Comparison of ENCODE assay signal across 1 cellular context in the genomic region with DNA sequence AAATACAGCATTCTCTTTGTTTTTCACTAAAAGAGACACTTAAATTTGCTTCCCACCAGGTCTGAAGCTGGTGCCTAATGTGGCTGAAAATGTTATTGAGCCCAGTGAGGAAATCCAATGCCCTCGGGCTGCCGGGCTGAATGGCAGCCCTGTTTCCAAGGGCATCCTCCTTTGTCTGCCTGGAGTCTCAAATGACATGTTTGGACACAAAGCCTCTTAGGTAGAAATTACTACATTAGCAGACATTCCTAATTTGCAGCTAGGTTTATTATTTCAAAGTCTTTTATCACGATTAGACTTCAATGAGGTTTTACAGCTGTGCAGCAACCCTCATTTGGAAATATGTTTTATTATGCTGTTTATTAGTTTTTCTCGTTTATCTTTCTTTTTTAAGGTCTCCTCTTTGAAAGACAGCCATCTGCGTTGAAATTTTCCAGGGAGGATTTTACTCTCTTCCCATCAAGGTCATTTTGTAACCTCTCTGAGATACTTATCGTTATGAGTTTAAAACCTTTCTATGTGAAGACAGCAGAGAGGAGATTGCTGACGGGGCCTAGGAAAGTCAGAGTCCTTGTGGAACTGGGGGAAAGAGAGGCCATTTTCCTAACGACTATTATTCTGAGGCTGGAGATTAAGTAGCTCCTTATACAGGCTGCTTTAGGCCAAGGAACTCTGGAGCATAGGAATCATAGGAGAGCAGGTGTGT.
TF ChIP-seq lines count a peak whose summit lies in the region.

No MANE protein-coding gene starts in this region.

TF ChIP-seq in HepG2, 621 proteins besides CTCF, POLR2A, EP300 and RAD21 (continued from another document):
- TF ChIP-seq, protein P1, sequence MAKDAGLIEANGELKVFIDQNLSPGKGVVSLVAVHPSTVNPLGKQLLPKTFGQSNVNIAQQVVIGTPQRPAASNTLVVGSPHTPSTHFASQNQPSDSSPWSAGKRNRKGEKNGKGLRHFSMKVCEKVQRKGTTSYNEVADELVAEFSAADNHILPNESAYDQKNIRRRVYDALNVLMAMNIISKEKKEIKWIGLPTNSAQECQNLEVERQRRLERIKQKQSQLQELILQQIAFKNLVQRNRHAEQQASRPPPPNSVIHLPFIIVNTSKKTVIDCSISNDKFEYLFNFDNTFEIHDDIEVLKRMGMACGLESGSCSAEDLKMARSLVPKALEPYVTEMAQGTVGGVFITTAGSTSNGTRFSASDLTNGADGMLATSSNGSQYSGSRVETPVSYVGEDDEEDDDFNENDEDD (CRISPR knock-in tag; IDR thresholded peaks at IDR 0.05; ENCODE audit: borderline replicate concordance), result no peak
- TF ChIP-seq ZNF747 (CRISPR knock-in tag; IDR thresholded peaks at IDR 0.05; ENCODE audit: borderline replicate concordance) (no peak), TBX3 (IDR thresholded peaks at IDR 0.05; ENCODE audit: borderline replicate concordance) (no peak), KDM1A (CRISPR knock-in tag; IDR thresholded peaks at IDR 0.05) (no peak), RCOR2 (CRISPR knock-in tag; IDR thresholded peaks at IDR 0.05) (no peak), ARNTL (CRISPR knock-in tag; IDR thresholded peaks at IDR 0.05) (no peak), CAMTA2 (CRISPR knock-in tag; IDR thresholded peaks at IDR 0.05; ENCODE audit: borderline replicate concordance) (no peak), ZNF3 (CRISPR knock-in tag; IDR thresholded peaks at IDR 0.05) (no peak), TBL1XR1 (IDR thresholded peaks at IDR 0.05; ENCODE audit: borderline replicate concordance, low read length, partially characterized antibody) (no peak), SALL1 (CRISPR knock-in tag; IDR thresholded peaks at IDR 0.05) (no peak)
- TF ChIP-seq, protein P2, sequence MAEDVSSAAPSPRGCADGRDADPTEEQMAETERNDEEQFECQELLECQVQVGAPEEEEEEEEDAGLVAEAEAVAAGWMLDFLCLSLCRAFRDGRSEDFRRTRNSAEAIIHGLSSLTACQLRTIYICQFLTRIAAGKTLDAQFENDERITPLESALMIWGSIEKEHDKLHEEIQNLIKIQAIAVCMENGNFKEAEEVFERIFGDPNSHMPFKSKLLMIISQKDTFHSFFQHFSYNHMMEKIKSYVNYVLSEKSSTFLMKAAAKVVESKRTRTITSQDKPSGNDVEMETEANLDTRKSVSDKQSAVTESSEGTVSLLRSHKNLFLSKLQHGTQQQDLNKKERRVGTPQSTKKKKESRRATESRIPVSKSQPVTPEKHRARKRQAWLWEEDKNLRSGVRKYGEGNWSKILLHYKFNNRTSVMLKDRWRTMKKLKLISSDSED (CRISPR knock-in tag; IDR thresholded peaks at IDR 0.05), result no peak
- TF ChIP-seq, protein P3, sequence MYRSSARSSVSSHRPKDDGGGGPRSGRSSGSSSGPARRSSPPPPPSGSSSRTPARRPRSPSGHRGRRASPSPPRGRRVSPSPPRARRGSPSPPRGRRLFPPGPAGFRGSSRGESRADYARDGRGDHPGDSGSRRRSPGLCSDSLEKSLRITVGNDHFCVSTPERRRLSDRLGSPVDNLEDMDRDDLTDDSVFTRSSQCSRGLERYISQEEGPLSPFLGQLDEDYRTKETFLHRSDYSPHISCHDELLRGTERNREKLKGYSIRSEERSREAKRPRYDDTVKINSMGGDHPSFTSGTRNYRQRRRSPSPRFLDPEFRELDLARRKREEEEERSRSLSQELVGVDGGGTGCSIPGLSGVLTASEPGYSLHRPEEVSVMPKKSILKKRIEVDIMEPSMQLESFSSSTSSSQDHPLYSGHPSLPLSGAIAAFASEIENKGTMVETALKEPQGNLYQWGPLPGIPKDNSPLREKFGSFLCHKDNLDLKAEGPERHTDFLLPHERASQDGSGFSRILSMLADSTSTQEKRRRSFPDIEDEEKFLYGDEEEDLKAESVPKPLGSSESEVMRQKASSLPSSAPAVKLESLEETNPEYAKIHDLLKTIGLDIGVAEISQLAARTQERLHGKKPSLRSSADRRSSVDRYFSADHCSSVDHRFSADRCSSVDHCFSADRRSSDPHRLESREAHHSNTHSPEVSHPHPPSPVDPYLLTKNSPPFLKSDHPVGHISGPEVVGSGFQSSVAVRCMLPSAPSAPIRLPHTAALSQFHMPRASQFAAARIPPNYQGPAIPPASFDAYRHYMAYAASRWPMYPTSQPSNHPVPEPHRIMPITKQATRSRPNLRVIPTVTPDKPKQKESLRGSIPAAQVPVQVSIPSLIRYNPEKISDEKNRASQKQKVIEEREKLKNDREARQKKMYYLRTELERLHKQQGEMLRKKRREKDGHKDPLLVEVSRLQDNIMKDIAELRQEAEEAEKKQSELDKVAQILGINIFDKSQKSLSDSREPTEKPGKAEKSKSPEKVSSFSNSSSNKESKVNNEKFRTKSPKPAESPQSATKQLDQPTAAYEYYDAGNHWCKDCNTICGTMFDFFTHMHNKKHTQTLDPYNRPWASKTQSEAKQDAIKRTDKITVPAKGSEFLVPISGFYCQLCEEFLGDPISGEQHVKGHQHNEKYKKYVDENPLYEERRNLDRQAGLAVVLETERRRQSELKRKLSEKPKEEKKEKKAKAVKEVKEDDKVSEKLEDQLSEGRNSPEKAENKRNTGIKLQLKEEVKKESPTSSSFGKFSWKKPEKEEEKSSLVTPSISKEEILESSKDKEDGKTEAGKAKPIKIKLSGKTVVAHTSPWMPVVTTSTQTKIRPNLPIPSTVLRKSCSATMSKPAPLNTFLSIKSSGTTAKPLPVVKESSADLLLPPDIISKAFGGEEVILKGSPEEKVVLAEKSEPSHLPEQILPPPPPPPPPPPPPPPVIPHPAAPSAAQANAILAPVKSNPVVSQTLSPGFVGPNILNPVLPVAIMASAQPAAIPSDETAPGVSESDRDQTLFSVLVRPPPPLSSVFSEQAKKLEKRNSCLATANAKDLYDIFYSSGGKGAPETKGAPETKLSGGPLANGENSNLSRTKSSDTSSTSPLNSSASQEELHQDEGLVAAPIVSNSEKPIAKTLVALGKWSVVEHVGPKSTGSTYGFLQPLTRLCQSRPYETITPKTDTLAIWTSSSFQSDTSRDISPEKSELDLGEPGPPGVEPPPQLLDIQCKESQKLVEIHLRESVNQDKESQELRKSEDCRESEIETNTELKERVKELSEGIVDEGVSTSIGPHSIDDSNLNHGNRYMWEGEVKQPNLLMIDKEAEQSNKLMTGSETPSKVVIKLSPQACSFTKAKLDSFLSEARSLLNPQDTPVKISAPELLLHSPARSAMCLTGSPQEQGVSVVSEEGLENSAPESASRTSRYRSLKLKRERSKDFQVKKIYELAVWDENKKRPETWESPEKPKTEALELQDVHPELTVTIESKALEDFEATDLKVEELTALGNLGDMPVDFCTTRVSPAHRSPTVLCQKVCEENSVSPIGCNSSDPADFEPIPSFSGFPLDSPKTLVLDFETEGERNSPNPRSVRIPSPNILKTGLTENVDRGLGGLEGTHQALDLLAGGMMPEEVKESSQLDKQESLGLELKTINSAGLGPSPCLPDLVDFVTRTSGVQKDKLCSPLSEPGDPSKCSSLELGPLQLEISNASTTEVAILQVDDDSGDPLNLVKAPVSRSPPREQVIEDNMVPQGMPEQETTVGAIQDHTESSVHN (CRISPR knock-in tag; IDR thresholded peaks at IDR 0.05), result no peak
- TF ChIP-seq, protein P4, sequence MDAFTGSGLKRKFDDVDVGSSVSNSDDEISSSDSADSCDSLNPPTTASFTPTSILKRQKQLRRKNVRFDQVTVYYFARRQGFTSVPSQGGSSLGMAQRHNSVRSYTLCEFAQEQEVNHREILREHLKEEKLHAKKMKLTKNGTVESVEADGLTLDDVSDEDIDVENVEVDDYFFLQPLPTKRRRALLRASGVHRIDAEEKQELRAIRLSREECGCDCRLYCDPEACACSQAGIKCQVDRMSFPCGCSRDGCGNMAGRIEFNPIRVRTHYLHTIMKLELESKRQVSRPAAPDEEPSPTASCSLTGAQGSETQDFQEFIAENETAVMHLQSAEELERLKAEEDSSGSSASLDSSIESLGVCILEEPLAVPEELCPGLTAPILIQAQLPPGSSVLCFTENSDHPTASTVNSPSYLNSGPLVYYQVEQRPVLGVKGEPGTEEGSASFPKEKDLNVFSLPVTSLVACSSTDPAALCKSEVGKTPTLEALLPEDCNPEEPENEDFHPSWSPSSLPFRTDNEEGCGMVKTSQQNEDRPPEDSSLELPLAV (CRISPR knock-in tag; conservative IDR thresholded peaks at IDR 0.05; ENCODE audit: low read depth), result no peak
